ENCODE assay signal across 1 cellular context in genomic region chr1:108645479-108646184, GRCh38.
TF ChIP-seq lines count a peak whose summit lies in the region.

No MANE protein-coding gene starts in this region.

TF ChIP-seq in GM23338, 12 proteins besides CTCF, POLR2A, EP300 and RAD21 (continued from another document):
- TF ChIP-seq, protein P1, sequence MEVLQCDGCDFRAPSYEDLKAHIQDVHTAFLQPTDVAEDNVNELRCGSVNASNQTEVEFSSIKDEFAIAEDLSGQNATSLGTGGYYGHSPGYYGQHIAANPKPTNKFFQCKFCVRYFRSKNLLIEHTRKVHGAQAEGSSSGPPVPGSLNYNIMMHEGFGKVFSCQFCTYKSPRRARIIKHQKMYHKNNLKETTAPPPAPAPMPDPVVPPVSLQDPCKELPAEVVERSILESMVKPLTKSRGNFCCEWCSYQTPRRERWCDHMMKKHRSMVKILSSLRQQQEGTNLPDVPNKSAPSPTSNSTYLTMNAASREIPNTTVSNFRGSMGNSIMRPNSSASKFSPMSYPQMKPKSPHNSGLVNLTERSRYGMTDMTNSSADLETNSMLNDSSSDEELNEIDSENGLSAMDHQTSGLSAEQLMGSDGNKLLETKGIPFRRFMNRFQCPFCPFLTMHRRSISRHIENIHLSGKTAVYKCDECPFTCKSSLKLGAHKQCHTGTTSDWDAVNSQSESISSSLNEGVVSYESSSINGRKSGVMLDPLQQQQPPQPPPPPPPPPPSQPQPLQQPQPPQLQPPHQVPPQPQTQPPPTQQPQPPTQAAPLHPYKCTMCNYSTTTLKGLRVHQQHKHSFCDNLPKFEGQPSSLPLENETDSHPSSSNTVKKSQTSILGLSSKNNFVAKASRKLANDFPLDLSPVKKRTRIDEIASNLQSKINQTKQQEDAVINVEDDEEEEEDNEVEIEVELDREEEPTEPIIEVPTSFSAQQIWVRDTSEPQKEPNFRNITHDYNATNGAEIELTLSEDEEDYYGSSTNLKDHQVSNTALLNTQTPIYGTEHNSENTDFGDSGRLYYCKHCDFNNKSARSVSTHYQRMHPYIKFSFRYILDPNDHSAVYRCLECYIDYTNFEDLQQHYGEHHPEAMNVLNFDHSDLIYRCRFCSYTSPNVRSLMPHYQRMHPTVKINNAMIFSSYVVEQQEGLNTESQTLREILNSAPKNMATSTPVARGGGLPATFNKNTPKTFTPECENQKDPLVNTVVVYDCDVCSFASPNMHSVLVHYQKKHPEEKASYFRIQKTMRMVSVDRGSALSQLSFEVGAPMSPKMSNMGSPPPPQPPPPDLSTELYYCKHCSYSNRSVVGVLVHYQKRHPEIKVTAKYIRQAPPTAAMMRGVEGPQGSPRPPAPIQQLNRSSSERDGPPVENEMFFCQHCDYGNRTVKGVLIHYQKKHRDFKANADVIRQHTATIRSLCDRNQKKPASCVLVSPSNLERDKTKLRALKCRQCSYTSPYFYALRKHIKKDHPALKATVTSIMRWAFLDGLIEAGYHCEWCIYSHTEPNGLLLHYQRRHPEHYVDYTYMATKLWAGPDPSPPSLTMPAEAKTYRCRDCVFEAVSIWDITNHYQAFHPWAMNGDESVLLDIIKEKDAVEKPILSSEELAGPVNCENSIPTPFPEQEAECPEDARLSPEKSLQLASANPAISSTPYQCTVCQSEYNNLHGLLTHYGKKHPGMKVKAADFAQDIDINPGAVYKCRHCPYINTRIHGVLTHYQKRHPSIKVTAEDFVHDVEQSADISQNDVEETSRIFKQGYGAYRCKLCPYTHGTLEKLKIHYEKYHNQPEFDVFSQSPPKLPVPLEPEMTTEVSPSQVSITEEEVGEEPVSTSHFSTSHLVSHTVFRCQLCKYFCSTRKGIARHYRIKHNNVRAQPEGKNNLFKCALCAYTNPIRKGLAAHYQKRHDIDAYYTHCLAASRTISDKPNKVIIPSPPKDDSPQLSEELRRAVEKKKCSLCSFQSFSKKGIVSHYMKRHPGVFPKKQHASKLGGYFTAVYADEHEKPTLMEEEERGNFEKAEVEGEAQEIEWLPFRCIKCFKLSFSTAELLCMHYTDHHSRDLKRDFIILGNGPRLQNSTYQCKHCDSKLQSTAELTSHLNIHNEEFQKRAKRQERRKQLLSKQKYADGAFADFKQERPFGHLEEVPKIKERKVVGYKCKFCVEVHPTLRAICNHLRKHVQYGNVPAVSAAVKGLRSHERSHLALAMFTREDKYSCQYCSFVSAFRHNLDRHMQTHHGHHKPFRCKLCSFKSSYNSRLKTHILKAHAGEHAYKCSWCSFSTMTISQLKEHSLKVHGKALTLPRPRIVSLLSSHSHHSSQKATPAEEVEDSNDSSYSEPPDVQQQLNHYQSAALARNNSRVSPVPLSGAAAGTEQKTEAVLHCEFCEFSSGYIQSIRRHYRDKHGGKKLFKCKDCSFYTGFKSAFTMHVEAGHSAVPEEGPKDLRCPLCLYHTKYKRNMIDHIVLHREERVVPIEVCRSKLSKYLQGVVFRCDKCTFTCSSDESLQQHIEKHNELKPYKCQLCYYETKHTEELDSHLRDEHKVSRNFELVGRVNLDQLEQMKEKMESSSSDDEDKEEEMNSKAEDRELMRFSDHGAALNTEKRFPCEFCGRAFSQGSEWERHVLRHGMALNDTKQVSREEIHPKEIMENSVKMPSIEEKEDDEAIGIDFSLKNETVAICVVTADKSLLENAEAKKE (CRISPR knock-in tag; IDR thresholded peaks at IDR 0.05): no peak
- TF ChIP-seq CREB1 (CRISPR knock-in tag; IDR thresholded peaks at IDR 0.05; ENCODE audit: low read depth): no peak
TF ChIP-seq in GM23338: peak in this region for 0.
